ENCODE assay signal across 1 cellular context in the genomic region with DNA sequence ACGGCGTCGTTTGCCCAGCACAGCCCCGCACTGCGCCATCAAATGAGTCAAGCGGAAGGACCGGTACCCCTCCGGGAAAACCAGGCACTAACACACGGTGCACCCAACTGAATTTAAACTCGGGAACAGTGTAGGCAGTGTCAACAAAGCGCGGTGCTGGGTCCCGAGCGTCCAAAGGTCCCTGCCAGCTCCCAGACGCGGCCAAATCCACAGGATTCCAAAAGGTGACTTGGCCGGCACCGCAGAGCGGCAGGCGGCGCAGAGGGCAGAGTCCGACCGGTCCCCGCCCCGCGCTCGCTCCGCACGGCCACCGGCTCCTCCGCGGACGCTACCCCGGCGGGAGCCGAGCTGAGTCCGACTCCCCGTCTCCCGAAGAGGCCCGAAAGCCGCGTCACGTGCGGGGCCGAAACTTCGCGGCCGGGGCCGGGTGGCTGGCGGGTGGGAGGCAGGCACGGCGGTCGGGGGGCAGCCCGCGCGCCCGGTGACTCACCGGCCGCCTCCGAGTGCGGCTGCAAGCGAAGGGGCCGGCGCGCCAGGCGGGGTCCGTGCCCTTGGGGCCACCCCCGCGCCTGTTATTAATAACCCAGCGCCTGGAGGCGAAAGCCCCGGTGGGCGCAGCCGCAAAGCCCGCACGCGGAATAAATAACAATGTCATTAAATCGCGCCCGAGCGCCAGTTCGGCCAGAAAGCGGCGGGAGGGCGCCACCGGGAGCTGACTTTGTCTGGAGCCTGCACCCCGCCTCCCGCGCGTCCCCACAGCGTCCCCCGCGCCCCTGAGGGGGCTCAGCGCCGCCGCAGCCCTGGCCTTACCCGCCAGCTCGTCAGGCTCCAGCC.
TF ChIP-seq lines count a peak whose summit lies in the region.

No MANE protein-coding gene starts in this region.

TF ChIP-seq in HepG2, 621 proteins besides CTCF, POLR2A, EP300 and RAD21 (continued from another document and continues in another):
- no peak for TF ChIP-seq ZSCAN22 (CRISPR knock-in tag; IDR thresholded peaks at IDR 0.05)
- TF ChIP-seq NFIC (IDR thresholded peaks at IDR 0.05; ENCODE audit: low read length), result no peak
- no peak for TF ChIP-seq THYN1 (CRISPR knock-in tag; IDR thresholded peaks at IDR 0.05; ENCODE audit: borderline replicate concordance, low read depth)
- TF ChIP-seq, protein P1, sequence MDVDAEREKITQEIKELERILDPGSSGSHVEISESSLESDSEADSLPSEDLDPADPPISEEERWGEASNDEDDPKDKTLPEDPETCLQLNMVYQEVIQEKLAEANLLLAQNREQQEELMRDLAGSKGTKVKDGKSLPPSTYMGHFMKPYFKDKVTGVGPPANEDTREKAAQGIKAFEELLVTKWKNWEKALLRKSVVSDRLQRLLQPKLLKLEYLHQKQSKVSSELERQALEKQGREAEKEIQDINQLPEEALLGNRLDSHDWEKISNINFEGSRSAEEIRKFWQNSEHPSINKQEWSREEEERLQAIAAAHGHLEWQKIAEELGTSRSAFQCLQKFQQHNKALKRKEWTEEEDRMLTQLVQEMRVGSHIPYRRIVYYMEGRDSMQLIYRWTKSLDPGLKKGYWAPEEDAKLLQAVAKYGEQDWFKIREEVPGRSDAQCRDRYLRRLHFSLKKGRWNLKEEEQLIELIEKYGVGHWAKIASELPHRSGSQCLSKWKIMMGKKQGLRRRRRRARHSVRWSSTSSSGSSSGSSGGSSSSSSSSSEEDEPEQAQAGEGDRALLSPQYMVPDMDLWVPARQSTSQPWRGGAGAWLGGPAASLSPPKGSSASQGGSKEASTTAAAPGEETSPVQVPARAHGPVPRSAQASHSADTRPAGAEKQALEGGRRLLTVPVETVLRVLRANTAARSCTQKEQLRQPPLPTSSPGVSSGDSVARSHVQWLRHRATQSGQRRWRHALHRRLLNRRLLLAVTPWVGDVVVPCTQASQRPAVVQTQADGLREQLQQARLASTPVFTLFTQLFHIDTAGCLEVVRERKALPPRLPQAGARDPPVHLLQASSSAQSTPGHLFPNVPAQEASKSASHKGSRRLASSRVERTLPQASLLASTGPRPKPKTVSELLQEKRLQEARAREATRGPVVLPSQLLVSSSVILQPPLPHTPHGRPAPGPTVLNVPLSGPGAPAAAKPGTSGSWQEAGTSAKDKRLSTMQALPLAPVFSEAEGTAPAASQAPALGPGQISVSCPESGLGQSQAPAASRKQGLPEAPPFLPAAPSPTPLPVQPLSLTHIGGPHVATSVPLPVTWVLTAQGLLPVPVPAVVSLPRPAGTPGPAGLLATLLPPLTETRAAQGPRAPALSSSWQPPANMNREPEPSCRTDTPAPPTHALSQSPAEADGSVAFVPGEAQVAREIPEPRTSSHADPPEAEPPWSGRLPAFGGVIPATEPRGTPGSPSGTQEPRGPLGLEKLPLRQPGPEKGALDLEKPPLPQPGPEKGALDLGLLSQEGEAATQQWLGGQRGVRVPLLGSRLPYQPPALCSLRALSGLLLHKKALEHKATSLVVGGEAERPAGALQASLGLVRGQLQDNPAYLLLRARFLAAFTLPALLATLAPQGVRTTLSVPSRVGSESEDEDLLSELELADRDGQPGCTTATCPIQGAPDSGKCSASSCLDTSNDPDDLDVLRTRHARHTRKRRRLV (CRISPR knock-in tag; IDR thresholded peaks at IDR 0.05), result no peak
- no peak for TF ChIP-seq DNMT1 (CRISPR knock-in tag; IDR thresholded peaks at IDR 0.05)
- TF ChIP-seq, protein P2, sequence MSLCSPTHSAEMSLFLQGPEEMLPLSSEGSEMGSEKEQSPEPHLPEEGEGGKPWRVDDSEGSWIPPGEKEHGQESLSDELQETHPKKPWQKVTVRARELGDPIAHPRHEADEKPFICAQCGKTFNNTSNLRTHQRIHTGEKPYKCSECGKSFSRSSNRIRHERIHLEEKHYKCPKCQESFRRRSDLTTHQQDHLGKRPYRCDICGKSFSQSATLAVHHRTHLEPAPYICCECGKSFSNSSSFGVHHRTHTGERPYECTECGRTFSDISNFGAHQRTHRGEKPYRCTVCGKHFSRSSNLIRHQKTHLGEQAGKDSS (CRISPR knock-in tag; IDR thresholded peaks at IDR 0.05; ENCODE audit: borderline replicate concordance, low read depth), result peak; percentile 83; the same call in 1 of the 2 replicates
- TF ChIP-seq SMAD9 (CRISPR knock-in tag; IDR thresholded peaks at IDR 0.05), result no peak
- peak; percentile 79; the same call in 1 of the 2 replicates for TF ChIP-seq SMYD3 (CRISPR knock-in tag; IDR thresholded peaks at IDR 0.05)
- TF ChIP-seq ZNF441 (CRISPR knock-in tag; IDR thresholded peaks at IDR 0.05; ENCODE audit: borderline replicate concordance), result peak; percentile 61; the same call in 1 of the 2 replicates
- peak; percentile 46; the same call in 1 of the 2 replicates for TF ChIP-seq RFXANK (CRISPR knock-in tag; IDR thresholded peaks at IDR 0.05)
- no peak for TF ChIP-seq ZNF20 (CRISPR knock-in tag; IDR thresholded peaks at IDR 0.05)
- TF ChIP-seq, protein P3, sequence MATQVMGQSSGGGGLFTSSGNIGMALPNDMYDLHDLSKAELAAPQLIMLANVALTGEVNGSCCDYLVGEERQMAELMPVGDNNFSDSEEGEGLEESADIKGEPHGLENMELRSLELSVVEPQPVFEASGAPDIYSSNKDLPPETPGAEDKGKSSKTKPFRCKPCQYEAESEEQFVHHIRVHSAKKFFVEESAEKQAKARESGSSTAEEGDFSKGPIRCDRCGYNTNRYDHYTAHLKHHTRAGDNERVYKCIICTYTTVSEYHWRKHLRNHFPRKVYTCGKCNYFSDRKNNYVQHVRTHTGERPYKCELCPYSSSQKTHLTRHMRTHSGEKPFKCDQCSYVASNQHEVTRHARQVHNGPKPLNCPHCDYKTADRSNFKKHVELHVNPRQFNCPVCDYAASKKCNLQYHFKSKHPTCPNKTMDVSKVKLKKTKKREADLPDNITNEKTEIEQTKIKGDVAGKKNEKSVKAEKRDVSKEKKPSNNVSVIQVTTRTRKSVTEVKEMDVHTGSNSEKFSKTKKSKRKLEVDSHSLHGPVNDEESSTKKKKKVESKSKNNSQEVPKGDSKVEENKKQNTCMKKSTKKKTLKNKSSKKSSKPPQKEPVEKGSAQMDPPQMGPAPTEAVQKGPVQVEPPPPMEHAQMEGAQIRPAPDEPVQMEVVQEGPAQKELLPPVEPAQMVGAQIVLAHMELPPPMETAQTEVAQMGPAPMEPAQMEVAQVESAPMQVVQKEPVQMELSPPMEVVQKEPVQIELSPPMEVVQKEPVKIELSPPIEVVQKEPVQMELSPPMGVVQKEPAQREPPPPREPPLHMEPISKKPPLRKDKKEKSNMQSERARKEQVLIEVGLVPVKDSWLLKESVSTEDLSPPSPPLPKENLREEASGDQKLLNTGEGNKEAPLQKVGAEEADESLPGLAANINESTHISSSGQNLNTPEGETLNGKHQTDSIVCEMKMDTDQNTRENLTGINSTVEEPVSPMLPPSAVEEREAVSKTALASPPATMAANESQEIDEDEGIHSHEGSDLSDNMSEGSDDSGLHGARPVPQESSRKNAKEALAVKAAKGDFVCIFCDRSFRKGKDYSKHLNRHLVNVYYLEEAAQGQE (IDR thresholded peaks at IDR 0.05; ENCODE audit: borderline replicate concordance in 1 of 2, low read depth in 1 of 2, low read length in 2 of 2), result 0 out of 4 replicates have a peak, but pooled peaks of 1 of the 2 experiments have one; percentile 38
- TF ChIP-seq SCMH1 (CRISPR knock-in tag; IDR thresholded peaks at IDR 0.05; ENCODE audit: borderline replicate concordance), result no peak
- TF ChIP-seq, protein P4, sequence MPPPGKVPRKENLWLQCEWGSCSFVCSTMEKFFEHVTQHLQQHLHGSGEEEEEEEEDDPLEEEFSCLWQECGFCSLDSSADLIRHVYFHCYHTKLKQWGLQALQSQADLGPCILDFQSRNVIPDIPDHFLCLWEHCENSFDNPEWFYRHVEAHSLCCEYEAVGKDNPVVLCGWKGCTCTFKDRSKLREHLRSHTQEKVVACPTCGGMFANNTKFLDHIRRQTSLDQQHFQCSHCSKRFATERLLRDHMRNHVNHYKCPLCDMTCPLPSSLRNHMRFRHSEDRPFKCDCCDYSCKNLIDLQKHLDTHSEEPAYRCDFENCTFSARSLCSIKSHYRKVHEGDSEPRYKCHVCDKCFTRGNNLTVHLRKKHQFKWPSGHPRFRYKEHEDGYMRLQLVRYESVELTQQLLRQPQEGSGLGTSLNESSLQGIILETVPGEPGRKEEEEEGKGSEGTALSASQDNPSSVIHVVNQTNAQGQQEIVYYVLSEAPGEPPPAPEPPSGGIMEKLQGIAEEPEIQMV (CRISPR knock-in tag; IDR thresholded peaks at IDR 0.05; ENCODE audit: low read depth), result peak; percentile 66; the same call in 1 of the 2 replicates
- TF ChIP-seq, protein P5, sequence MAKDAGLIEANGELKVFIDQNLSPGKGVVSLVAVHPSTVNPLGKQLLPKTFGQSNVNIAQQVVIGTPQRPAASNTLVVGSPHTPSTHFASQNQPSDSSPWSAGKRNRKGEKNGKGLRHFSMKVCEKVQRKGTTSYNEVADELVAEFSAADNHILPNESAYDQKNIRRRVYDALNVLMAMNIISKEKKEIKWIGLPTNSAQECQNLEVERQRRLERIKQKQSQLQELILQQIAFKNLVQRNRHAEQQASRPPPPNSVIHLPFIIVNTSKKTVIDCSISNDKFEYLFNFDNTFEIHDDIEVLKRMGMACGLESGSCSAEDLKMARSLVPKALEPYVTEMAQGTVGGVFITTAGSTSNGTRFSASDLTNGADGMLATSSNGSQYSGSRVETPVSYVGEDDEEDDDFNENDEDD (CRISPR knock-in tag; IDR thresholded peaks at IDR 0.05; ENCODE audit: borderline replicate concordance), result peak; percentile 45; the same call in 1 of the 2 replicates
- 0 out of 2 replicates have a peak, but pooled peaks have one; percentile 65 for TF ChIP-seq ZNF713 (CRISPR knock-in tag; IDR thresholded peaks at IDR 0.05)
- no peak for TF ChIP-seq TCF12 (IDR thresholded peaks at IDR 0.05)
- peak; percentile 84 for TF ChIP-seq TCF12 (CRISPR knock-in tag; IDR thresholded peaks at IDR 0.05)
- TF ChIP-seq ZFX (CRISPR knock-in tag; IDR thresholded peaks at IDR 0.05; ENCODE audit: low read depth), result peak; percentile 78
- TF ChIP-seq, protein P6, sequence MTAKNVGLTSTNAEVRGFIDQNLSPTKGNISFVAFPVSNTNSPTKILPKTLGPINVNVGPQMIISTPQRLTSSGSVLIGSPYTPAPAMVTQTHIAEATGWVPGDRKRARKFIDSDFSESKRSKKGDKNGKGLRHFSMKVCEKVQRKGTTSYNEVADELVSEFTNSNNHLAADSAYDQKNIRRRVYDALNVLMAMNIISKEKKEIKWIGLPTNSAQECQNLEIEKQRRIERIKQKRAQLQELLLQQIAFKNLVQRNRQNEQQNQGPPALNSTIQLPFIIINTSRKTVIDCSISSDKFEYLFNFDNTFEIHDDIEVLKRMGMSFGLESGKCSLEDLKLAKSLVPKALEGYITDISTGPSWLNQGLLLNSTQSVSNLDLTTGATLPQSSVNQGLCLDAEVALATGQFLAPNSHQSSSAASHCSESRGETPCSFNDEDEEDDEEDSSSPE (CRISPR knock-in tag; IDR thresholded peaks at IDR 0.05), result peak; percentile 74
- TF ChIP-seq, protein P7, sequence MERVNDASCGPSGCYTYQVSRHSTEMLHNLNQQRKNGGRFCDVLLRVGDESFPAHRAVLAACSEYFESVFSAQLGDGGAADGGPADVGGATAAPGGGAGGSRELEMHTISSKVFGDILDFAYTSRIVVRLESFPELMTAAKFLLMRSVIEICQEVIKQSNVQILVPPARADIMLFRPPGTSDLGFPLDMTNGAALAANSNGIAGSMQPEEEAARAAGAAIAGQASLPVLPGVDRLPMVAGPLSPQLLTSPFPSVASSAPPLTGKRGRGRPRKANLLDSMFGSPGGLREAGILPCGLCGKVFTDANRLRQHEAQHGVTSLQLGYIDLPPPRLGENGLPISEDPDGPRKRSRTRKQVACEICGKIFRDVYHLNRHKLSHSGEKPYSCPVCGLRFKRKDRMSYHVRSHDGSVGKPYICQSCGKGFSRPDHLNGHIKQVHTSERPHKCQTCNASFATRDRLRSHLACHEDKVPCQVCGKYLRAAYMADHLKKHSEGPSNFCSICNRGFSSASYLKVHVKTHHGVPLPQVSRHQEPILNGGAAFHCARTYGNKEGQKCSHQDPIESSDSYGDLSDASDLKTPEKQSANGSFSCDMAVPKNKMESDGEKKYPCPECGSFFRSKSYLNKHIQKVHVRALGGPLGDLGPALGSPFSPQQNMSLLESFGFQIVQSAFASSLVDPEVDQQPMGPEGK (CRISPR knock-in tag; IDR thresholded peaks at IDR 0.05), result peak; percentile 67
- peak; percentile 100 for TF ChIP-seq ZSCAN20 (CRISPR knock-in tag; IDR thresholded peaks at IDR 0.05; ENCODE audit: borderline replicate concordance)
- peak; percentile 68 for TF ChIP-seq GATAD1 (CRISPR knock-in tag; IDR thresholded peaks at IDR 0.05)
- 0 out of 2 replicates have a peak, but pooled peaks have one; percentile 45 for TF ChIP-seq FIP1L1 (IDR thresholded peaks at IDR 0.05; ENCODE audit: borderline replicate concordance, insufficient read depth, low read depth, low read length)
- TF ChIP-seq ZNF614 (CRISPR knock-in tag; IDR thresholded peaks at IDR 0.05; ENCODE audit: borderline replicate concordance), result peak; percentile 87; the same call in 1 of the 2 replicates
- TF ChIP-seq SAFB2 (CRISPR knock-in tag; IDR thresholded peaks at IDR 0.05; ENCODE audit: borderline replicate concordance, low read depth), result no peak
- no peak for TF ChIP-seq BRCA1 (CRISPR knock-in tag; IDR thresholded peaks at IDR 0.05)
- TF ChIP-seq, protein P8, sequence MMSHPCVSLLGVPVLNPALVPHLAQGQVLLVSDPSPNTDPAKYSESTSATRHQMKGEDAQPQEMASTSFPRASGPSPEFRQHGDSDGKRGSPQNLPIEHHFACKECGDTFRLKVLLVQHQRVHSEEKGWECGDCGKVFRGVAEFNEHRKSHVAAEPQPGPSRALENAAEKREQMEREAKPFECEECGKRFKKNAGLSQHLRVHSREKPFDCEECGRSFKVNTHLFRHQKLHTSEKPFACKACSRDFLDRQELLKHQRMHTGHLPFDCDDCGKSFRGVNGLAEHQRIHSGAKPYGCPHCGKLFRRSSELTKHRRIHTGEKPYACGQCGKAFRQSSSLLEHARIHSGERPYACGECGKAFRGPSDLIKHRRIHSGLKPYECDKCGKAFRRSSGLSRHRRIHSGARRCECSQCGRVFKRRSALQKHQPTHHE (CRISPR knock-in tag; IDR thresholded peaks at IDR 0.05; ENCODE audit: borderline replicate concordance), result peak; percentile 53; the same call in 1 of the 2 replicates
- peak; percentile 58; the same call in 1 of the 2 replicates for TF ChIP-seq TBX3 (IDR thresholded peaks at IDR 0.05; ENCODE audit: borderline replicate concordance)
- TF ChIP-seq SATB2 (CRISPR knock-in tag; IDR thresholded peaks at IDR 0.05), result peak; percentile 39
- TF ChIP-seq RBFOX2 (IDR thresholded peaks at IDR 0.05; ENCODE audit: low read depth, low read length), result peak; percentile 97
- no peak for TF ChIP-seq PRPF4 (IDR thresholded peaks at IDR 0.05; ENCODE audit: low read depth, low read length, poor library complexity, severe bottlenecking)
- TF ChIP-seq PHB2 (IDR thresholded peaks at IDR 0.05; ENCODE audit: partially characterized antibody), result no peak
- TF ChIP-seq, protein P9, sequence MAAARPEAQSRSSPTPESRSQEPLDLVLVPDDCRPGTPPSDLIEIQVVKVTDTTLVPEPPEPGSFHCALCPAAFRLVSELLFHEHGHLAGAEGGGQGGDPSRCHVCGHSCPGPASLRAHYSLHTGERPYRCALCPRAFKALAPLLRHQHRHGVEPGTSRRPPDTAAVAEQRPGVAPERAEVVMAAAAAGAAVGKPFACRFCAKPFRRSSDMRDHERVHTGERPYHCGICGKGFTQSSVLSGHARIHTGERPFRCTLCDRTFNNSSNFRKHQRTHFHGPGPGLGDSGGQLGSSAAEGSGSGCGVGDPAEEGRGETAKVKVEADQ (CRISPR knock-in tag; IDR thresholded peaks at IDR 0.05; ENCODE audit: borderline replicate concordance), result peak; percentile 20; the same call in 1 of the 2 replicates
- no peak for TF ChIP-seq ZFP62 (CRISPR knock-in tag; IDR thresholded peaks at IDR 0.05)
- peak; percentile 60; the same call in 1 of the 2 replicates for TF ChIP-seq FOXO1 (CRISPR knock-in tag; IDR thresholded peaks at IDR 0.05)
- 0 out of 2 replicates have a peak, but pooled peaks have one; percentile 23 for TF ChIP-seq SIX1 (CRISPR knock-in tag; IDR thresholded peaks at IDR 0.05; ENCODE audit: borderline replicate concordance)
- peak; percentile 57 for TF ChIP-seq MAF1 (CRISPR knock-in tag; IDR thresholded peaks at IDR 0.05; ENCODE audit: borderline replicate concordance)
